In genomic region chr1:232982238-232982944, GRCh38 we compare ENCODE assay signal across 15 cellular contexts. TPM values are rescaled to one million over a fixed set of nuclear protein-coding genes. Genes with fewer than 3 reads are reported as not detected.
DNase-seq lines count a peak whose midpoint lies in the region; ATAC-seq and TF ChIP-seq lines count a peak whose summit lies in the region.
"Had no signal": no experiment of that assay in that cellular context is flagged by ENCODE, and none has a peak within 500 bp of the region (broad histone marks: within the 10 kb centered on the region; RNA-seq: fewer than 3 reads in every experiment).

No MANE protein-coding gene starts in this region.

- DNase-seq in Caki2 (ENCODE audit: low read depth) (peak; percentile 31), LHCN-M2 (ENCODE audit: low read depth) (peak; percentile 66), astrocyte of the spinal cord (ENCODE audit: low read depth, low spot score) (peak; percentile 40), neural progenitor cell (ENCODE audit: low spot score) (no peak), immature natural killer cell (no peak), putamen (ENCODE audit: low spot score) (no peak)
- DNase-seq: activated naive CD4-positive, alpha-beta T cell; CD4-positive, CD25-positive, alpha-beta regulatory T cell; NCI-H1694; stimulated activated CD8-positive, alpha-beta memory T cell treated with anti-CD3 and anti-CD28 coated beads, Interleukin-4, amount 100 ng/mL, for 48 hours had no signal

- H3K4me3 ChIP-seq in astrocyte of the spinal cord (ENCODE audit: low read depth, low read length) (no peak overlapping the region), neural progenitor cell (no peak overlapping the region)
- H3K4me3 ChIP-seq: gastroesophageal sphincter had no signal

- H3K4me1 Mint-ChIP-seq in neural progenitor cell (peaks cover 13% of the 10 kb centered on the region), immature natural killer cell (peaks cover 6 to 13% of the 10 kb centered on the region in 2 donors)
- peaks cover 14% of the 10 kb centered on the region for H3K4me1 Mint-ChIP-seq in stimulated activated memory B cell treated with anti-CD40 and anti-IgM and Interleukin-4, amounts not matched to agents 10 μg/mL and 1 μg/mL and 100 μg/mL, for 72 hours

- peaks cover 2% of the 10 kb centered on the region for H3K27me3 Mint-ChIP-seq in neural progenitor cell (ENCODE audit: insufficient read depth, low read depth)
- peaks cover 0 to 2% (median 1%) of the 10 kb centered on the region in 3 donors for H3K27me3 Mint-ChIP-seq in immature natural killer cell (ENCODE audit: low read depth in 3 of 3)
- no peaks in the 10 kb centered on the region for H3K27me3 Mint-ChIP-seq in stimulated activated memory B cell treated with anti-CD40 and anti-IgM and Interleukin-4, amounts not matched to agents 10 μg/mL and 1 μg/mL and 100 μg/mL, for 72 hours
- H3K27me3 Mint-ChIP-seq: CD4-positive, CD25-positive, alpha-beta regulatory T cell; dendritic cell treated with granulocyte-macrophage colony-stimulating factor and Interleukin-4, amounts not matched to agents 40 ng/mL and 50 ng/mL, for 4 days had no signal

- no peaks in the 10 kb centered on the region for H3K79me2 ChIP-seq in neural progenitor cell (ENCODE audit: low read depth)

- no peaks in the 10 kb centered on the region for H3K4me1 ChIP-seq in neural progenitor cell
- H3K4me1 ChIP-seq: gastroesophageal sphincter had no signal

- H3K27me3 ChIP-seq in neural progenitor cell, result no peaks in the 10 kb centered on the region
- H3K27me3 ChIP-seq: gastroesophageal sphincter had no signal

- H3K36me3 Mint-ChIP-seq in neural progenitor cell (peaks cover 12% of the 10 kb centered on the region), immature natural killer cell (peaks cover 0 to 19% (median 16%) of the 10 kb centered on the region in 3 donors)
- peaks cover 35% of the 10 kb centered on the region for H3K36me3 Mint-ChIP-seq in stimulated activated memory B cell treated with anti-CD40 and anti-IgM and Interleukin-4, amounts not matched to agents 10 μg/mL and 1 μg/mL and 100 μg/mL, for 72 hours

- H2AFZ ChIP-seq in neural progenitor cell (replicated peaks), result no peak overlapping the region

- H3K4me3 Mint-ChIP-seq in neural progenitor cell (no peak overlapping the region), immature natural killer cell (no peak overlapping the region)
- H3K4me3 Mint-ChIP-seq in stimulated activated memory B cell treated with anti-CD40 and anti-IgM and Interleukin-4, amounts not matched to agents 10 μg/mL and 1 μg/mL and 100 μg/mL, for 72 hours, result no peak overlapping the region
- H3K4me3 Mint-ChIP-seq: CD4-positive, CD25-positive, alpha-beta regulatory T cell; dendritic cell treated with granulocyte-macrophage colony-stimulating factor and Interleukin-4, amounts not matched to agents 40 ng/mL and 50 ng/mL, for 4 days had no signal

- TF ChIP-seq CTCF in astrocyte of the spinal cord (IDR thresholded peaks at IDR 0.05; ENCODE audit: low read depth, low read length) (no peak), neural progenitor cell (IDR thresholded peaks at IDR 0.05) (no peak)

- H3K9me3 Mint-ChIP-seq in neural progenitor cell (no peaks in the 10 kb centered on the region), immature natural killer cell (no peaks in the 10 kb centered on the region)
- H3K9me3 Mint-ChIP-seq in stimulated activated memory B cell treated with anti-CD40 and anti-IgM and Interleukin-4, amounts not matched to agents 10 μg/mL and 1 μg/mL and 100 μg/mL, for 72 hours, result no peaks in the 10 kb centered on the region
- H3K9me3 Mint-ChIP-seq: CD4-positive, CD25-positive, alpha-beta regulatory T cell; dendritic cell treated with granulocyte-macrophage colony-stimulating factor and Interleukin-4, amounts not matched to agents 40 ng/mL and 50 ng/mL, for 4 days had no signal

- no peaks in the 10 kb centered on the region for H3F3A ChIP-seq in neural progenitor cell (ENCODE audit: low read depth)

- H3K9me3 ChIP-seq in neural progenitor cell (ENCODE audit: low read depth), result no peaks in the 10 kb centered on the region
- H3K9me3 ChIP-seq: gastroesophageal sphincter had no signal

- H3K4me2 ChIP-seq in neural progenitor cell, result no peak overlapping the region

- no peak overlapping the region for H3K27ac ChIP-seq in neural progenitor cell
- H3K27ac ChIP-seq: gastroesophageal sphincter had no signal

- no peak overlapping the region for H3K9ac ChIP-seq in neural progenitor cell

- H3K27ac Mint-ChIP-seq in neural progenitor cell (peak overlapping the region; percentile 40), immature natural killer cell (peak overlapping the region in 3 of 6 donors; percentile 8 to 48 (median 25))
- no peak overlapping the region for H3K27ac Mint-ChIP-seq in stimulated activated memory B cell treated with anti-CD40 and anti-IgM and Interleukin-4, amounts not matched to agents 10 μg/mL and 1 μg/mL and 100 μg/mL, for 72 hours
- H3K27ac Mint-ChIP-seq: dendritic cell treated with granulocyte-macrophage colony-stimulating factor and Interleukin-4, amounts not matched to agents 40 ng/mL and 50 ng/mL, for 4 days had no signal

- ATAC-seq in stimulated activated memory B cell treated with anti-CD40 and anti-IgM and Interleukin-4, amounts not matched to agents 10 μg/mL and 1 μg/mL and 100 μg/mL, for 72 hours, result no peak
- no peak for ATAC-seq in GM21515 (IDR thresholded peaks at IDR 0.05; ENCODE audit: unreplicated experiment)
- ATAC-seq: gastroesophageal sphincter, HepG2 had no signal

- no peaks in the 10 kb centered on the region for H3K36me3 ChIP-seq in neural progenitor cell

- in situ Hi-C loops in Caki2 (cut with HindIII; ENCODE audit: low pct_unique_long_range_greater_than_20kb, low sequenced_read_pairs), result no loop called here
- in situ Hi-C loops in astrocyte of the spinal cord (cut with HindIII; ENCODE audit: low sequenced_read_pairs), result no loop called here

- no peaks in the 10 kb centered on the region for H4K20me1 ChIP-seq in neural progenitor cell (ENCODE audit: low read depth)

RNA-seq across cellular contexts. Expression of gene NTPCR, which starts 32.0 kb away (rescaled TPM):
- 77.2 and 105 TPM in 2 replicates for total RNA-seq in Caki2 (2014; rRNA removed; shearing (Covaris generic); ENCODE audit: low replicate concordance)
- 35.5 and 38.1 TPM in 2 replicates for total RNA-seq in LHCN-M2 (2014; rRNA removed)
- 56.6 TPM for polyA plus RNA-seq in LHCN-M2 (2012)
- total RNA-seq in neural progenitor cell (ENCODE audit: low replicate concordance), result 59.4 and 65.7 TPM in 2 replicates
- 10 to 100 TPM; 34.3 to 71.2 (median 57.3) TPM for polyA plus RNA-seq in immature natural killer cell

Comparison
In these comparisons a context has a peak if more than half of its experiments do, and no peak if none do; other contexts are left out.
1. DNase-seq: peak in Caki2 (single experiment), LHCN-M2 (single experiment) and astrocyte of the spinal cord (single experiment); none in neural progenitor cell (single experiment), immature natural killer cell (0 of 3) and putamen (single experiment).